ENCODE assay signal across 9 cellular contexts in the genomic region with DNA sequence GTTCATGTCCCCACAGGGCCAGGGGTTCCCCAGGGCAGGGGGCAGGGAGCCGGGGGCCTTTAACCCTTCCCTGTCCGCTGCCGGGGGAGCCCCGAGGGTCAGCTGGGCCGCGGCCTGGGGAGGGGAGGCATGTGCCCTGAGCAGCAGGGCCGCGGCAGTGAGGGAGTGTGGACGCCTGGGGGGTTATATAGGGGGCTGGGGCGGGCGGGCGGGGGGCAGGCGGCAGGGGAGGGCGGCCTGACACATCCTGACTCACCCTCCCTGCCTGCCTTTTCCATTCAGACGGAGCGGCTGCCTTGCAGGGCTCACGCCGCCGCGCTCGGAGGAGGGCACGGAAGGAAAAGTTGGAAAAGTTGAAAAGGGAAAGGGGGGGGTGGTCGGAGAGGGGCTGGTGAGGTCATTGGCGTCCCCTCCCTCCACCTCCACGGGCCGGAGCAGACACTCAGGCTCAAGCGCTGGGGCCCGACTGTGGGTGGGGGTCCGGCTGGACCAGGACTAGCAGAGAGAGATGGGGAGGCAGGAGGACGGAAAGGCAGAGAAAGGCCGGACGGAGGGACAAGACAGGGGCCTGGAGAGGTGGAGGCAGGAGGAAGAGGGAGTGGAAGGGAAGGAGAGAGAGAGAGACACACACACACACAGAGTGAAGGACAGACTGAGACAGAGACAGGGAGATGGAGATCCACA. TPM values are rescaled to one million over a fixed set of nuclear protein-coding genes. Genes with fewer than 3 reads are reported as not detected.
DNase-seq lines count a peak whose midpoint lies in the region; ATAC-seq, FAIRE-seq and TF ChIP-seq lines count a peak whose summit lies in the region.
"Had no signal": no experiment of that assay in that cellular context is flagged by ENCODE, and none has a peak within 500 bp of the region (broad histone marks: within the 10 kb centered on the region; RNA-seq: fewer than 3 reads in every experiment).

A gene (minus strand): TSS at position 159 of the 684 bp plus-strand sequence. CDS start 153 bp downstream, at position 6.

- no peak within 1 kb of the TSS for H2BK120ac ChIP-seq in H1 (replicated peaks; ENCODE audit: low read depth, low read length)
- peak within 1 kb of the TSS; percentile 96 for H2BK120ac ChIP-seq in neuronal stem cell (ENCODE audit: low read depth, low read length)

- WGBS in H1 (ENCODE audit: extremely low coverage in 1 of 2, insufficient coverage in 1 of 2, insufficient read length in 1 of 2, insufficient replicate concordance in 2 of 2, low coverage in 1 of 2, low lambda C conversion rate in 2 of 2, missing lambda C conversion rate in 1 of 2), 2 experiments, result 24% methylated on average over 9 of the region's 32 CpGs; no CpG with 5 or more reads in 1 of the 2 experiments
- WGBS in neuronal stem cell (ENCODE audit: extremely low coverage in 2 of 2, insufficient read length in 2 of 2, insufficient replicate concordance in 1 of 2), 2 donors, result no CpG with 5 or more reads among the region's 32 CpGs

- H4K91ac ChIP-seq in H1 (replicated peaks; ENCODE audit: insufficient read length, low read length) (peak within 1 kb of the TSS; percentile 15), neuronal stem cell (ENCODE audit: low read depth, low read length, poor library complexity) (no peak within 1 kb of the TSS)

- H2AK5ac ChIP-seq in H1 (ENCODE audit: low read depth, low read length), result no peak within 1 kb of the TSS; the same call in 1 of the 2 replicates
- H2AK5ac ChIP-seq in neuronal stem cell (ENCODE audit: low read depth, low read length), result peak within 1 kb of the TSS; percentile 94

- H4K8ac ChIP-seq in H1 (ENCODE audit: extremely low read depth, insufficient read depth, low read length), result peak within 1 kb of the TSS; percentile 62
- no peak within 1 kb of the TSS for H4K8ac ChIP-seq in neuronal stem cell (ENCODE audit: low read depth, low read length)

- H3K23me2 ChIP-seq in H1 (ENCODE audit: low read depth, low read length), result peaks cover 12% of the 10 kb centered on the region; the same call in 1 of the 2 replicates

- DNase-seq in Calu3, result no peak
- no peak for DNase-seq in Panc1 (ENCODE audit: low read depth, low spot score)
- DNase-seq in H1 (ENCODE audit: low read depth in 1 of 2, low spot score in 2 of 2), result no peak
- DNase-seq in neuronal stem cell (ENCODE audit: low spot score), result no peak
- no peak for DNase-seq in GF-D8 (lab: John Stamatoyannopoulos, UW)
- DNase-seq in stimulated activated CD4-positive, alpha-beta T cell treated with anti-CD3 and anti-CD28 coated beads, Interleukin-2, amount 100 ng/mL, for 24 hours, result no peak
- DNase-seq in SHP77 treated with DMSO at 0.1 percent for 48 hours (lab: John Stamatoyannopoulos, UW), result no peak
- no peak for DNase-seq in NCI-H2171 treated with DMSO at 0.1 percent for 48 hours (lab: John Stamatoyannopoulos, UW)
- DNase-seq: cerebellar nuclear complex had no signal

- H3K79me1 ChIP-seq in H1 (ENCODE audit: low read depth, low read length) (no peaks in the 10 kb centered on the region), neuronal stem cell (ENCODE audit: low read depth, low read length) (no peaks in the 10 kb centered on the region)

- H3K4me2 ChIP-seq in H1 (ENCODE audit: insufficient read depth in 1 of 2, low read depth in 2 of 2, low read length in 2 of 2) (peak within 1 kb of the TSS; percentile 58 to 81), neuronal stem cell (ENCODE audit: insufficient read depth, low read length, poor library complexity, severe bottlenecking) (peak within 1 kb of the TSS; percentile 83)

- H3K4me3 ChIP-seq in Panc1 (ENCODE audit: low read depth in 2 of 2, low read length in 2 of 2) (peak within 1 kb of the TSS; percentile 42 to 70), H1 (ENCODE audit: extremely low read depth in 1 of 4, insufficient read depth in 2 of 4, low read depth in 3 of 4, low read length in 4 of 4) (peak within 1 kb of the TSS; percentile 24 to 71 (median 47)), neuronal stem cell (ENCODE audit: low read length in 2 of 2) (peak within 1 kb of the TSS; percentile 40 to 79)

- H2BK15ac ChIP-seq in H1 (ENCODE audit: low read length), result 0 out of 2 replicates have a peak within 1 kb of the TSS, but pooled peaks have one; percentile 46
- peak within 1 kb of the TSS; percentile 99 for H2BK15ac ChIP-seq in neuronal stem cell (ENCODE audit: low read length)

- H3K27me3 ChIP-seq in Panc1 (ENCODE audit: control insufficient read depth, insufficient read depth, low read length) (no peaks in the 10 kb centered on the region), H1 (replicated peaks in 1 of 4; ENCODE audit: control insufficient read depth in 3 of 4, extremely low read depth in 1 of 4, insufficient read depth in 3 of 4, low read length in 3 of 4) (peaks cover 16 to 54% (median 44%) of the 10 kb centered on the region in 4 experiments), neuronal stem cell (ENCODE audit: control insufficient read depth in 3 of 3, insufficient read depth in 3 of 3, low read depth in 1 of 3, low read length in 3 of 3) (peaks cover 8 to 38% (median 26%) of the 10 kb centered on the region in 3 experiments)

- FAIRE-seq in H1 (lab: Jason Lieb, UNC), result no peak

- peak within 1 kb of the TSS; percentile 90; the same call in 1 of the 2 replicates for H2BK12ac ChIP-seq in H1 (ENCODE audit: low read depth, low read length)
- H2BK12ac ChIP-seq in neuronal stem cell (ENCODE audit: low read length), result peak within 1 kb of the TSS; percentile 49

- no peak within 1 kb of the TSS for H3K56ac ChIP-seq in H1 (replicated peaks; ENCODE audit: insufficient read length, low read depth, low read length)

- no peak within 1 kb of the TSS for H4K5ac ChIP-seq in H1 (ENCODE audit: insufficient read length, low read depth, low read length)

- H3K4me1 Mint-ChIP-seq in Calu3 (ENCODE audit: low read depth, unreplicated experiment), result peaks cover 27% of the 10 kb centered on the region

- no peak for TF ChIP-seq POLR2A in H1 (IDR thresholded peaks at IDR 0.05; ENCODE audit: control extremely low read depth in 1 of 2, low read depth in 2 of 2, low read length in 2 of 2)

- H3K4me1 ChIP-seq in Panc1 (ENCODE audit: control insufficient read depth, insufficient read depth, low read length), result peaks cover 32% of the 10 kb centered on the region
- H3K4me1 ChIP-seq in H1 (replicated peaks in 1 of 4; ENCODE audit: control insufficient read depth in 3 of 4, insufficient read depth in 4 of 4, low read length in 3 of 4), result peaks cover under 1 to 35% (median 28%) of the 10 kb centered on the region in 4 experiments
- H3K4me1 ChIP-seq in neuronal stem cell (ENCODE audit: control insufficient read depth in 2 of 2, insufficient read depth in 1 of 2, low read depth in 1 of 2, low read length in 2 of 2), result peaks cover 23 to 28% of the 10 kb centered on the region in 2 donors

- H3K14ac ChIP-seq in H1 (ENCODE audit: insufficient read length), result no peak within 1 kb of the TSS
- H3K14ac ChIP-seq in neuronal stem cell (ENCODE audit: low read length), result no peak within 1 kb of the TSS

- H3K27ac ChIP-seq in Panc1 (ENCODE audit: low read length), result 0 out of 2 replicates have a peak within 1 kb of the TSS, but pooled peaks have one; percentile 13
- no peak within 1 kb of the TSS for H3K27ac ChIP-seq in H1 (ENCODE audit: low read depth, low read length)
- H3K27ac ChIP-seq in neuronal stem cell (replicated peaks; ENCODE audit: low read length), result no peak within 1 kb of the TSS

- peaks cover 87% of the 10 kb centered on the region for H3K27me3 Mint-ChIP-seq in Calu3 (ENCODE audit: unreplicated experiment)

- H3K4ac ChIP-seq in H1 (replicated peaks; ENCODE audit: insufficient read length, low read depth, low read length) (no peak within 1 kb of the TSS), neuronal stem cell (ENCODE audit: low read length) (no peak within 1 kb of the TSS)

- peak; percentile 9; the same call in 1 of the 2 replicates for ATAC-seq in Panc1

- peak within 1 kb of the TSS; percentile 53 for H3K27ac Mint-ChIP-seq in Calu3 (ENCODE audit: unreplicated experiment)

- CTCF ChIA-PET in Calu3 (lab: Charles Lee), result interaction anchor here (0.6 kb wide), 1 partner anchor 9 kb away, joined by 3 read pairs; no protein-coding TSS in a partner anchor
- CTCF ChIA-PET in Panc1 (lab: Charles Lee), result no interaction called here
- CTCF ChIA-PET in H1 (lab: Charles Lee; ENCODE audit: partially characterized antibody), result interaction anchor here (1.0 to 1.5 kb wide), 4 partner anchors 18 to 73 kb away, joined by 3 to 5 read pairs (median 4); no protein-coding TSS in a partner anchor

- H3K36me3 ChIP-seq in Panc1 (ENCODE audit: control insufficient read depth, insufficient read depth, low read length) (no peaks in the 10 kb centered on the region), H1 (ENCODE audit: control insufficient read depth in 2 of 4, insufficient read depth in 4 of 4, low read length in 3 of 4) (no peaks in the 10 kb centered on the region), neuronal stem cell (replicated peaks in 1 of 2; ENCODE audit: control insufficient read depth in 2 of 2, insufficient read depth in 2 of 2, low read length in 2 of 2) (no peaks in the 10 kb centered on the region)

- POLR2A ChIA-PET in Panc1 (lab: Charles Lee), result no interaction called here
- POLR2A ChIA-PET in H1 (lab: Charles Lee; ENCODE audit: partially characterized antibody), result interaction anchor here (0.8 to 7.1 kb wide), 8 partner anchors 13 to 109 kb away, joined by 3 to 58 read pairs (median 14); a partner anchor contains a TSS

- no peak for TF ChIP-seq EP300 in H1 (IDR thresholded peaks at IDR 0.05; ENCODE audit: borderline replicate concordance in 1 of 2, low read depth in 2 of 2, low read length in 2 of 2)

- no peaks in the 10 kb centered on the region for H4K20me1 ChIP-seq in H1 (replicated peaks in 1 of 2; ENCODE audit: control insufficient read depth in 1 of 2, insufficient read depth in 2 of 2, low read length in 2 of 2)

- H3K36me3 Mint-ChIP-seq in Calu3 (ENCODE audit: insufficient read depth, unreplicated experiment), result peaks cover 36% of the 10 kb centered on the region

- intact Hi-C loops in Calu3 (cut with micrococcal nuclease; ENCODE audit: unreplicated experiment), result no loop called here
- intact Hi-C loops in Panc1 (cut with micrococcal nuclease; ENCODE audit: unreplicated experiment), result loop anchor here (10.0 kb wide), 1 partner anchor 76 kb away; no protein-coding TSS in a partner anchor

- H3K9me3 ChIP-seq in Panc1 (ENCODE audit: control insufficient read depth, insufficient read depth, low read depth, low read length), result no peaks in the 10 kb centered on the region
- H3K9me3 ChIP-seq in H1 (ENCODE audit: insufficient read depth in 2 of 2, low read depth in 1 of 2, low read length in 1 of 2), result no peaks in the 10 kb centered on the region
- H3K9me3 ChIP-seq in neuronal stem cell (replicated peaks in 1 of 2; ENCODE audit: control insufficient read depth in 2 of 2, insufficient read depth in 1 of 2, low read depth in 1 of 2, low read length in 2 of 2), result no peaks in the 10 kb centered on the region

- H2BK5ac ChIP-seq in H1 (ENCODE audit: low read depth, low read length) (no peak within 1 kb of the TSS; the same call in 1 of the 2 replicates), neuronal stem cell (ENCODE audit: low read length) (peak within 1 kb of the TSS; percentile 35)

- H2AFZ ChIP-seq in H1 (ENCODE audit: low read length) (no peak within 1 kb of the TSS; the same call in 1 of the 2 replicates), neuronal stem cell (ENCODE audit: low read length) (peak within 1 kb of the TSS; percentile 97)

- BruUV-seq in Calu3 (replicated peaks; lab: Mats Ljungman, UMichigan), result no TSS peak
- no TSS peak for BruUV-seq in Panc1 (replicated peaks; lab: Mats Ljungman, UMichigan)

- TF ChIP-seq RAD21 in H1 (IDR thresholded peaks at IDR 0.05 in 1 of 2, conservative IDR thresholded peaks at IDR 0.05 in 1 of 2; ENCODE audit: low read depth in 2 of 2, low read length in 2 of 2), result no peak

- peak within 1 kb of the TSS; percentile 78 for H3K18ac ChIP-seq in H1 (ENCODE audit: extremely low read depth, low read length)
- peak within 1 kb of the TSS; percentile 94 for H3K18ac ChIP-seq in neuronal stem cell (ENCODE audit: low read length)

- H3K79me2 ChIP-seq in H1 (ENCODE audit: control insufficient read depth in 1 of 2, insufficient read depth in 2 of 2, low read length in 2 of 2), result no peaks in the 10 kb centered on the region

- H3K23ac ChIP-seq in H1 (ENCODE audit: insufficient read length) (no peak within 1 kb of the TSS), neuronal stem cell (ENCODE audit: low read depth, low read length, poor library complexity) (peak within 1 kb of the TSS; percentile 65)

- TF ChIP-seq CTCF in Calu3 (IDR thresholded peaks at IDR 0.05; ENCODE audit: unreplicated experiment) (no peak), Panc1 (IDR thresholded peaks at IDR 0.05) (no peak), H1 (IDR thresholded peaks at IDR 0.05; ENCODE audit: control extremely low read depth in 1 of 3, insufficient read depth in 1 of 3, low read depth in 1 of 3, low read length in 3 of 3) (no peak)

- no peaks in the 10 kb centered on the region for H3K9me3 Mint-ChIP-seq in Calu3 (ENCODE audit: low read depth, unreplicated experiment)

- H2BK20ac ChIP-seq in H1 (ENCODE audit: low read length), result no peak within 1 kb of the TSS

- in situ Hi-C loops in Panc1 (cut with HindIII; ENCODE audit: low pct_unique_long_range_greater_than_20kb, low sequenced_read_pairs), result no loop called here

- H3K4me3 Mint-ChIP-seq in Calu3 (ENCODE audit: low read depth, unreplicated experiment), result peak within 1 kb of the TSS; percentile 68

- H3K9ac ChIP-seq in H1 (replicated peaks in 1 of 4; ENCODE audit: extremely low read depth in 1 of 4, low read depth in 3 of 4, low read length in 3 of 4) (no peak within 1 kb of the TSS), neuronal stem cell (ENCODE audit: low read depth, low read length, poor library complexity) (peak within 1 kb of the TSS; percentile 70)

RNA-seq across cellular contexts. Expression of the gene that starts here (rescaled TPM):
- total RNA-seq in Calu3 (2022), result 0.97 and 1.3 TPM in 2 replicates
- 4.4 TPM for total RNA-seq in Panc1 (2021; ENCODE audit: unreplicated experiment)
- polyA plus RNA-seq in Panc1 (2012; ENCODE audit: insufficient read length), result 3.6 TPM
- 1.6 and 2.8 TPM in 2 replicates for total RNA-seq in H1 (2021; fragmentation: NEBNext Ultra II Directional; extraction: Animal tissue kit (Norgen Biotek cat#: 25700))
- polyA plus RNA-seq in H1 (2011; rRNA removed), result 1.7 and 2.7 TPM in 2 replicates
- 2.3 TPM for polyA plus RNA-seq in H1 (2011; cell fraction: cytosol; rRNA removed)
- polyA plus RNA-seq in H1 (2011; cell fraction: nucleus; rRNA removed), result 6.8 TPM
- polyA plus RNA-seq in H1 (2012, experiment 1 of 2), result 1.0 to 2.3 TPM (median 1.2 TPM) in 4 replicates
- polyA plus RNA-seq in H1 (2012, experiment 2 of 2), result 1.2 TPM
- polyA plus RNA-seq in H1 (2013, experiment 1 of 2), result 1.2 TPM
- 1.0 TPM for polyA plus RNA-seq in H1 (2013, experiment 2 of 2)
- 0.27 and 0.41 TPM in 2 replicates for polyA minus RNA-seq in H1 (2011; rRNA and poly(A)+ RNA removed)
- 1.5 TPM for polyA minus RNA-seq in H1 (2011; cell fraction: cytosol; rRNA and poly(A)+ RNA removed)
- polyA minus RNA-seq in H1 (2011; cell fraction: nucleus; rRNA and poly(A)+ RNA removed), result 2.2 TPM
- 1.1 TPM for polyA plus RNA-seq in neuronal stem cell (2013, experiment 1 of 2)
- polyA plus RNA-seq in neuronal stem cell (2013, experiment 2 of 2), result 1.1 TPM
